Comparison of ENCODE assay signal across 1 cellular context in the genomic region with DNA sequence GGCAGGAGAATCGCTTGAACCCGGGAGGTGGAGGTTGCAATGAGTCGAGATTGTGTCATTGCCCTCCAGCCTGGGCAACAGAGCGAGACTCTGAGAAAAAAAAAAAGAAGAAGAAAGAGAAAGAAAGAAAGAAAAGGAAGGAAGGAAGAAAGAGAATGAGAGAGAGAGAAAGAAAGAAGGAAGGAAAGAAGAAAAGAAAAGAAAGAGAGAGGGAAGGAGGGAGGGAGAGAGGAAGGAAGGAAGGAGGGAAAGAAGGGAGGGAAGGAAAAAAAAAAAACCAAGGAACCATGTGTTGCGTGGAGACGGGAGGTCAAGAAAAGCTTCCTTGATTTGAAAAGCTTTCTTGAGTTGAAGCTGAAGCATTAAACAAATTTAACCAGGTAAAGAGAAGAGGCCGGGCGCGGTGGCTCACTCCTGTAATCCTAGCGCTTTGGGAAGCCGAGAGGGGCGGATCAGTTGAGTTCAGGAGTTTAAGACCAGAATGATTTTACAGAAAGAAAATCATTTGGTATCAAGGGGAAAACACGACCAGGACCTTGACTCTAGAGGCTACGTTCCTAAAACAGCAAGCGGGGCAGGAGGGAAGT.
TF ChIP-seq lines count a peak whose summit lies in the region.

No MANE protein-coding gene starts in this region.

TF ChIP-seq in SK-N-SH, 30 proteins besides CTCF, POLR2A, EP300 and RAD21 (continued from another document):
- TF ChIP-seq, protein P1, sequence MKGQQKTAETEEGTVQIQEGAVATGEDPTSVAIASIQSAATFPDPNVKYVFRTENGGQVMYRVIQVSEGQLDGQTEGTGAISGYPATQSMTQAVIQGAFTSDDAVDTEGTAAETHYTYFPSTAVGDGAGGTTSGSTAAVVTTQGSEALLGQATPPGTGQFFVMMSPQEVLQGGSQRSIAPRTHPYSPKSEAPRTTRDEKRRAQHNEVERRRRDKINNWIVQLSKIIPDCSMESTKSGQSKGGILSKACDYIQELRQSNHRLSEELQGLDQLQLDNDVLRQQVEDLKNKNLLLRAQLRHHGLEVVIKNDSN (IDR thresholded peaks at IDR 0.05; ENCODE audit: borderline replicate concordance, low read depth), result no peak
- TF ChIP-seq EZH2phosphoT487 (IDR thresholded peaks at IDR 0.05; ENCODE audit: borderline replicate concordance, low read depth), result no peak
- TF ChIP-seq NFIC (IDR thresholded peaks at IDR 0.05; ENCODE audit: borderline replicate concordance), result no peak
- no peak for TF ChIP-seq POLR2AphosphoS5 (IDR thresholded peaks at IDR 0.05; ENCODE audit: low read depth, low read length)
- TF ChIP-seq MXI1 (IDR thresholded peaks at IDR 0.05; ENCODE audit: low read depth, low read length), result no peak
- TF ChIP-seq JUND (IDR thresholded peaks at IDR 0.05), result no peak
- TF ChIP-seq ELF1 (IDR thresholded peaks at IDR 0.05), result no peak
TF ChIP-seq in SK-N-SH: peak in this region for 0.
